ENCODE assay signal across 33 cellular contexts in the genomic region with DNA sequence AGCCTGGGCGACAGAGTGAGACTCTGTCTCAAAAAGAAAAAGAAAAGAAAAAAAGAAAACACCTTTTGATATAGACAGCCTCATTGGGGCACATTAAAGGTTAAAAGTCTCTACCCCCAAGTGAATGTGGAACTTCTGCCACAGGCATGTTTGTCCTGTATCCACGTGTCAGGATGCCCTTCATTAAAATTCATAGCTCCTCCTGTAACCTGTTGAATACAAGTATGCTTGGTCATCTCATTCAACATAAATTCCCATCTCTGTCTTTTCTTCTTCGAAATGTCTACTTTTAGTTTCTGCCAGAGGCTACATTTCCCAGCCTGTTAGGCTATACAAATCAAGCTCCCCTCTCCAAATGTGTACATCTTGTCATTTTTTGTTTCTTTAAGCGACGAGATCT. TPM values are rescaled to one million over a fixed set of nuclear protein-coding genes. Genes with fewer than 3 reads are reported as not detected.
DNase-seq lines count a peak whose midpoint lies in the region; ATAC-seq and TF ChIP-seq lines count a peak whose summit lies in the region.
"Had no signal": no experiment of that assay in that cellular context is flagged by ENCODE, and none has a peak within 500 bp of the region (broad histone marks: within the 10 kb centered on the region; RNA-seq: fewer than 3 reads in every experiment).

No MANE protein-coding gene starts in this region.

- no peaks in the 10 kb centered on the region for H3K27me3 ChIP-seq in CD4-positive, CD25-positive, alpha-beta regulatory T cell (ENCODE audit: control insufficient read depth, insufficient read depth, low read length)
- H3K27me3 ChIP-seq in DOHH2 (ENCODE audit: control insufficient read depth, low read length): no peaks in the 10 kb centered on the region
- H3K27me3 ChIP-seq: ascending aorta, BE2C, cardiac muscle cell, left lung, right atrium auricular region, tibial artery had no signal

- H3K4me2 ChIP-seq in DOHH2 (ENCODE audit: low read length): peak overlapping the region; percentile 37

- H3K9me2 ChIP-seq in DOHH2 (replicated peaks; ENCODE audit: control insufficient read depth, low read length): no peaks in the 10 kb centered on the region

- peaks cover 0 to 28% (median 11%) of the 10 kb centered on the region in 4 donors for H3K4me1 Mint-ChIP-seq in CD4-positive, CD25-positive, alpha-beta regulatory T cell
- peaks cover 14% of the 10 kb centered on the region for H3K4me1 Mint-ChIP-seq in activated T-helper 17 cell treated with anti-CD3 and anti-CD28 coated beads, Interleukin-2, amount 50 U/mL, for 72 hours
- H3K4me1 Mint-ChIP-seq in memory B cell (peaks cover 22% of the 10 kb centered on the region), HFFc6 (ENCODE audit: low read depth) (no peaks in the 10 kb centered on the region)
- H3K4me1 Mint-ChIP-seq: endodermal cell had no signal

- peaks cover 10% of the 10 kb centered on the region for H3K4me1 ChIP-seq in CD4-positive, CD25-positive, alpha-beta regulatory T cell (ENCODE audit: control insufficient read depth, insufficient read depth, low read length, poor library complexity, severe bottlenecking)
- H3K4me1 ChIP-seq in DOHH2 (ENCODE audit: control insufficient read depth, low read length): peaks cover 61% of the 10 kb centered on the region
- H3K4me1 ChIP-seq: ascending aorta, BE2C, right atrium auricular region, tibial artery had no signal

- peaks cover 87% of the 10 kb centered on the region for H3K79me2 ChIP-seq in DOHH2 (ENCODE audit: control insufficient read depth, low read length)

- H3K36me3 ChIP-seq in CD4-positive, CD25-positive, alpha-beta regulatory T cell (ENCODE audit: control insufficient read depth, insufficient read depth, low read length): peaks cover 40% of the 10 kb centered on the region
- H3K36me3 ChIP-seq in DOHH2 (ENCODE audit: control insufficient read depth, low read length): peaks cover 69% of the 10 kb centered on the region
- H3K36me3 ChIP-seq: ascending aorta, BE2C, cardiac muscle cell, left lung, right atrium auricular region, tibial artery had no signal

- peak overlapping the region; percentile 30 to 71 (median 60) for H3K27ac Mint-ChIP-seq in CD4-positive, CD25-positive, alpha-beta regulatory T cell
- peak overlapping the region; percentile 16 for H3K27ac Mint-ChIP-seq in activated T-helper 17 cell treated with anti-CD3 and anti-CD28 coated beads, Interleukin-2, amount 50 U/mL, for 72 hours
- H3K27ac Mint-ChIP-seq in memory B cell (peak overlapping the region; percentile 56), HFFc6 (no peak overlapping the region)
- H3K27ac Mint-ChIP-seq: endodermal cell; T-helper 2 cell treated with Interferon-gamma antibody and Interleukin-4, amounts not matched to agents 5 μg/mL and 100 μg/mL, for 36 hours had no signal

- 0 out of 2 replicates have a peak, but pooled peaks cover 4% of the 10 kb centered on the region for H4K20me1 ChIP-seq in DOHH2 (ENCODE audit: control insufficient read depth, insufficient read depth, low read depth, low read length)

- TF ChIP-seq CTCF in DOHH2 (IDR thresholded peaks at IDR 0.05; ENCODE audit: low read depth, low read length, poor library complexity, severe bottlenecking) (no peak), HFFc6 (IDR thresholded peaks at IDR 0.05) (no peak)

- H3K4me3 ChIP-seq in CD4-positive, CD25-positive, alpha-beta regulatory T cell (ENCODE audit: low read depth, low read length): no peak overlapping the region
- H3K4me3 ChIP-seq in DOHH2 (ENCODE audit: low read length): peak overlapping the region; percentile 15; the same call in 1 of the 2 replicates
- H3K4me3 ChIP-seq: ascending aorta, cardiac muscle cell, GM23248, K562, left lung, right atrium auricular region, tibial artery had no signal

- peaks cover 25% of the 10 kb centered on the region for H3F3A ChIP-seq in DOHH2 (ENCODE audit: control insufficient read depth, insufficient read depth)

- no peak for DNase-seq in CD4-positive, CD25-positive, alpha-beta regulatory T cell
- DNase-seq in memory B cell (ENCODE audit: low spot score in 2 of 2) (peak in 1 of 2 donors; percentile 4), superior temporal gyrus (ENCODE audit: extremely low spot score) (no peak), HFFc6 (no peak)
- no peak for DNase-seq in stimulated activated naive CD4-positive, alpha-beta T cell treated with Interleukin-2 at 50 U/mL for 16 hours (lab: John Stamatoyannopoulos, UW)
- DNase-seq: ACHN; activated naive CD4-positive, alpha-beta T cell treated with anti-CD3 and anti-CD28 coated beads, Interleukin-2, amount 10 ng/mL, durations not matched to agents 7 days and 5 days; activated T-cell treated with anti-CD3 and anti-CD28 coated beads, Interleukin-2, amount 50 U/mL, for 4 hours; BE2C; COR-L47; cortex of kidney; DMS53; endodermal cell; GDM1; GM23248; left lung; mesenchymal stem cell; NCI-H1048; NCI-H187; NCI-H2171; NCI-H82; posterior cingulate gyrus; SIG-M5; small intestine had no signal

- H3K9me3 Mint-ChIP-seq in CD4-positive, CD25-positive, alpha-beta regulatory T cell: peaks cover 0 to 9% (median 3%) of the 10 kb centered on the region in 7 donors
- H3K9me3 Mint-ChIP-seq in activated T-helper 17 cell treated with anti-CD3 and anti-CD28 coated beads, Interleukin-2, amount 50 U/mL, for 72 hours: no peaks in the 10 kb centered on the region
- H3K9me3 Mint-ChIP-seq in memory B cell (peaks cover 2% of the 10 kb centered on the region), HFFc6 (peaks cover 5% of the 10 kb centered on the region; the same call in 1 of the 2 replicates)

- H3K9me3 ChIP-seq in CD4-positive, CD25-positive, alpha-beta regulatory T cell (ENCODE audit: control insufficient read depth in 2 of 2, low read length in 2 of 2): no peaks in the 10 kb centered on the region
- H3K9me3 ChIP-seq in DOHH2 (ENCODE audit: control insufficient read depth, insufficient read depth, low read length): no peaks in the 10 kb centered on the region
- H3K9me3 ChIP-seq: ascending aorta, BE2C, left lung, right atrium auricular region had no signal

- no peak overlapping the region for H3K27ac ChIP-seq in CD4-positive, CD25-positive, alpha-beta regulatory T cell (ENCODE audit: insufficient read depth, low read length, poor library complexity, severe bottlenecking)
- H3K27ac ChIP-seq in DOHH2 (ENCODE audit: low read depth, low read length): peak overlapping the region; percentile 51
- H3K27ac ChIP-seq: ascending aorta, cardiac muscle cell, GM23248, left lung, right atrium auricular region, tibial artery had no signal

- peaks cover 26% of the 10 kb centered on the region for H3K36me3 Mint-ChIP-seq in CD4-positive, CD25-positive, alpha-beta regulatory T cell
- peaks cover 51% of the 10 kb centered on the region for H3K36me3 Mint-ChIP-seq in activated T-helper 17 cell treated with anti-CD3 and anti-CD28 coated beads, Interleukin-2, amount 50 U/mL, for 72 hours (ENCODE audit: low read depth)
- H3K36me3 Mint-ChIP-seq in memory B cell (peaks cover 32% of the 10 kb centered on the region), HFFc6 (ENCODE audit: low read depth) (no peaks in the 10 kb centered on the region; the same call in 1 of the 2 replicates)

- ATAC-seq in CD4-positive, CD25-positive, alpha-beta regulatory T cell (ENCODE audit: low read depth in 2 of 2): no peak
- no peak for ATAC-seq in activated T-helper 17 cell treated with anti-CD3 and anti-CD28 coated beads, Interleukin-2, amount 50 U/mL, for 72 hours (replicated peaks)
- no peak for ATAC-seq in memory B cell (ENCODE audit: low read depth)
- ATAC-seq: activated T-cell treated with anti-CD3 and anti-CD28 coated beads, Interleukin-2, amount 50 U/mL, for 4 hours; K562; left lung had no signal

- H3K4me3 Mint-ChIP-seq in CD4-positive, CD25-positive, alpha-beta regulatory T cell: peak overlapping the region in 1 of 4 donors; percentile 14
- H3K4me3 Mint-ChIP-seq in activated T-helper 17 cell treated with anti-CD3 and anti-CD28 coated beads, Interleukin-2, amount 50 U/mL, for 72 hours: no peak overlapping the region
- H3K4me3 Mint-ChIP-seq in memory B cell (no peak overlapping the region), HFFc6 (no peak overlapping the region)
- H3K4me3 Mint-ChIP-seq: activated naive CD4-positive, alpha-beta T cell treated with anti-CD3 and anti-CD28 coated beads, Interleukin-2, amount 10 ng/mL, durations not matched to agents 7 days and 5 days; activated T-cell treated with anti-CD3 and anti-CD28 coated beads, Interleukin-2, amount 50 U/mL, for 4 hours; endodermal cell; T-helper 2 cell treated with Interferon-gamma antibody and Interleukin-4, amounts not matched to agents 5 μg/mL and 100 μg/mL, for 36 hours had no signal

- no peaks in the 10 kb centered on the region for H3K27me3 Mint-ChIP-seq in CD4-positive, CD25-positive, alpha-beta regulatory T cell
- H3K27me3 Mint-ChIP-seq in activated T-helper 17 cell treated with anti-CD3 and anti-CD28 coated beads, Interleukin-2, amount 50 U/mL, for 72 hours: no peaks in the 10 kb centered on the region
- H3K27me3 Mint-ChIP-seq in memory B cell (no peaks in the 10 kb centered on the region), HFFc6 (ENCODE audit: insufficient read depth) (peaks cover 8% of the 10 kb centered on the region)
- H3K27me3 Mint-ChIP-seq: activated naive CD4-positive, alpha-beta T cell treated with anti-CD3 and anti-CD28 coated beads, Interleukin-2, amount 10 ng/mL, durations not matched to agents 7 days and 5 days had no signal

RNA-seq across cellular contexts. Expression of a gene that starts 25.8 kb away (rescaled TPM):
- total RNA-seq in CD4-positive, CD25-positive, alpha-beta regulatory T cell: 158 TPM
- polyA plus RNA-seq in CD4-positive, CD25-positive, alpha-beta regulatory T cell: 100 to 1,000 TPM; 189 to 222 (median 207) TPM
- 100 to 1,000 TPM in 1 of 2 donors, 10 to 100 TPM in 1; 89.0 to 105 TPM for total RNA-seq in activated T-helper 17 cell treated with anti-CD3 and anti-CD28 coated beads, Interleukin-2, amount 50 U/mL, for 72 hours
- not detected for total RNA-seq in HFFc6 (2021; fragmentation: NEBNext Ultra II Directional; extraction: Animal tissue kit (Norgen Biotek cat#: 25700))
- total RNA-seq: cardiac muscle cell, endodermal cell, GM23248, NCI-H460 had no signal
- polyA plus RNA-seq: cardiac muscle cell, GM23248 had no signal

RNA-seq across cellular contexts. Expression of a gene that starts 58.4 kb away (rescaled TPM):
- total RNA-seq in CD4-positive, CD25-positive, alpha-beta regulatory T cell: 47.7 TPM
- polyA plus RNA-seq in CD4-positive, CD25-positive, alpha-beta regulatory T cell: 10 to 100 TPM; 32.1 to 50.1 (median 41.0) TPM
- total RNA-seq in activated T-helper 17 cell treated with anti-CD3 and anti-CD28 coated beads, Interleukin-2, amount 50 U/mL, for 72 hours: 10 to 100 TPM; 50.6 to 65.5 TPM
- total RNA-seq in HFFc6 (2021; fragmentation: NEBNext Ultra II Directional; extraction: Animal tissue kit (Norgen Biotek cat#: 25700)): 10 to 100 TPM; 26.8 to 35.1 (median 32.8) TPM

Comparison
In these comparisons a context has a peak if more than half of its experiments do, and no peak if none do; other contexts are left out.
1. RNA of a gene that starts 25.8 kb away (total RNA-seq): 158 TPM in CD4-positive, CD25-positive, alpha-beta regulatory T cell (single experiment) and 89.0 to 105 TPM in activated T-helper 17 cell treated with anti-CD3 and anti-CD28 coated beads, Interleukin-2, amount 50 U/mL, for 72 hours; not detected in HFFc6; every median in the first group is over 10 times any median in the second.